In the genomic region with DNA sequence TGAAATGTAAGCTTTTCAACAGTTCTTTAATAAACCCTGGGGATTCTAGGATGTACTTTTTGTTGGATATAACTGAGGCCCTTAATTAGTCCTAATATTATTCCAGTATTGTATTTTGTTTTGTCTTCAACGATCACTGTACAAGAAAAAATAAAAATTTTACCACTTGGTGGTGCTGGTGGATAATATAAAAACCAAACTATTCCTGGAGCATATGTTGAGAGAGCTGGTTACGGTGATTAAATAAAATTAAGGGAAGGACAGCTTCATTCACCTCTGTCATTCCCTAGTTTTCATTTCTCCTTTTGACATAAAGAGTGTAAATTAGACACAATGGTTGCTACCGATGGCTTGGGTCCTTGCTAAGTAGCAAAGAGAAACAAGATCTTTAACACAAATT, we compare ENCODE assay signal across 9 cellular contexts.
DNase-seq lines count a peak whose midpoint lies in the region; ATAC-seq and TF ChIP-seq lines count a peak whose summit lies in the region.
"Had no signal": no experiment of that assay in that cellular context is flagged by ENCODE, and none has a peak within 500 bp of the region (broad histone marks: within the 10 kb centered on the region; RNA-seq: fewer than 3 reads in every experiment).

No MANE protein-coding gene starts in this region.

- H3K27me3 Mint-ChIP-seq in progenitor cell of endocrine pancreas, result no peaks in the 10 kb centered on the region

- no peak for ATAC-seq in HG02870 (IDR thresholded peaks at IDR 0.05; ENCODE audit: unreplicated experiment)

- H3K4me3 Mint-ChIP-seq in progenitor cell of endocrine pancreas (ENCODE audit: low read depth), result no peak overlapping the region

- H3K9me3 Mint-ChIP-seq in progenitor cell of endocrine pancreas (ENCODE audit: low read depth), result no peaks in the 10 kb centered on the region

- no peaks in the 10 kb centered on the region for H3K36me3 Mint-ChIP-seq in progenitor cell of endocrine pancreas (ENCODE audit: insufficient read depth)

- in situ Hi-C loops in T47D (cut with HindIII; ENCODE audit: low pct_unique_long_range_greater_than_20kb, low sequenced_read_pairs), result no loop called here

- no peaks in the 10 kb centered on the region for H3K4me1 Mint-ChIP-seq in progenitor cell of endocrine pancreas (ENCODE audit: low read depth)

- no peak overlapping the region for H3K27ac Mint-ChIP-seq in progenitor cell of endocrine pancreas

- DNase-seq in HS-27A (ENCODE audit: low read depth), result peak; percentile 11
- peak; percentile 56 for DNase-seq in NCI-H2227 (lab: John Stamatoyannopoulos, UW; ENCODE audit: unreplicated experiment)
- peak; percentile 9 to 63 for DNase-seq in T47D (ENCODE audit: low read depth in 1 of 2, low spot score in 1 of 2)
- no peak for DNase-seq in progenitor cell of endocrine pancreas (ENCODE audit: low spot score, unreplicated experiment)
- no peak for DNase-seq in iPS-NIHi7 (ENCODE audit: extremely low spot score)
- no peak for DNase-seq in activated CD4-positive, alpha-beta T cell treated with anti-CD3 and anti-CD28 coated beads, Interleukin-2, amount 50 U/mL, for 4 hours
- DNase-seq: activated gamma-delta T cell treated with Interleukin-2 at 50 U/mL for 16 hours, NCI-H2029 treated with DMSO at 0.1 percent for 48 hours had no signal

- TF ChIP-seq CTCF in progenitor cell of endocrine pancreas (IDR thresholded peaks at IDR 0.05; ENCODE audit: unreplicated experiment), result peak; percentile 55

Comparison
In these comparisons a context has a peak if more than half of its experiments do, and no peak if none do; other contexts are left out.
1. DNase-seq: peak in HS-27A (single experiment), NCI-H2227 (single experiment) and T47D (2 of 2); none in progenitor cell of endocrine pancreas (single experiment), iPS-NIHi7 (single experiment) and activated CD4-positive, alpha-beta T cell treated with anti-CD3 and anti-CD28 coated beads, Interleukin-2, amount 50 U/mL, for 4 hours (0 of 2).